ENCODE assay signal across 1 cellular context in the genomic region with DNA sequence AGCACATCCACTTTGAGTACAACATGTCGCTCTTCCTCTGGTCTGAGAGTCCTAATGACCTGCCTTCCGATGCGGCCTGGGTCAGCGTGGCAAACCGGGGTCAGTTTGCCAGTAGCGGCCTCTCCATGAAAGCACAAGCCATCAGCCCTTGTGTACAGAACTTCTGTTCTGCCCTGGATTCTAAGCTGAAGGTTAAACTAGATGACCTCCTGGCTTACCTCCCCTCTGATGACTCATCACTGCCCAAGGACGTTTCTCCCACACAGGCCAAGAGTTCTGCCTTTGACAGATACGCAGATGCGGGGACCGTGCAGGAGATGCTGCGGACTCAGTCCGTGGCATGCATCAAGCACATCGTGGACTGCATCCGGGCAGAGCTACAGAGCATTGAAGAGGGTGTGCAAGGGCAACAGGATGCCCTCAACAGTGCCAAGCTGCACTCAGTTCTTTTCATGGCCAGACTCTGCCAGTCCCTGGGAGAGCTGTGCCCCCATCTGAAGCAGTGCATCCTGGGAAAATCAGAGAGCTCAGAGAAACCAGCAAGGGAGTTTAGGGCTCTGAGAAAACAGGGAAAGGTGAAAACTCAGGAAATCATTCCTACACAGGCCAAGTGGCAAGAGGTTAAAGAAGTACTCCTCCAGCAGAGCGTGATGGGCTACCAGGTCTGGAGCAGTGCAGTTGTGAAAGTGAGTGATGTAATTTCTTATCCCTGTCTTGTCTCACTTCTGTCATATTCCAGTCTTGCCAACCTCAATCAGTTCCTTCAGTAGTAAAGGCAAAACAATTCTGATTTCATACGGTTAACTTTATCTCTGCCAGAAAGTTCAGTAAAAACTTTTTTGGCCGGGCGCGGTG.
TF ChIP-seq lines count a peak whose summit lies in the region.

No MANE protein-coding gene starts in this region.

TF ChIP-seq in HepG2, 621 proteins besides CTCF, POLR2A, EP300 and RAD21 (continued from another document and continues in another):
- TF ChIP-seq, protein P1, sequence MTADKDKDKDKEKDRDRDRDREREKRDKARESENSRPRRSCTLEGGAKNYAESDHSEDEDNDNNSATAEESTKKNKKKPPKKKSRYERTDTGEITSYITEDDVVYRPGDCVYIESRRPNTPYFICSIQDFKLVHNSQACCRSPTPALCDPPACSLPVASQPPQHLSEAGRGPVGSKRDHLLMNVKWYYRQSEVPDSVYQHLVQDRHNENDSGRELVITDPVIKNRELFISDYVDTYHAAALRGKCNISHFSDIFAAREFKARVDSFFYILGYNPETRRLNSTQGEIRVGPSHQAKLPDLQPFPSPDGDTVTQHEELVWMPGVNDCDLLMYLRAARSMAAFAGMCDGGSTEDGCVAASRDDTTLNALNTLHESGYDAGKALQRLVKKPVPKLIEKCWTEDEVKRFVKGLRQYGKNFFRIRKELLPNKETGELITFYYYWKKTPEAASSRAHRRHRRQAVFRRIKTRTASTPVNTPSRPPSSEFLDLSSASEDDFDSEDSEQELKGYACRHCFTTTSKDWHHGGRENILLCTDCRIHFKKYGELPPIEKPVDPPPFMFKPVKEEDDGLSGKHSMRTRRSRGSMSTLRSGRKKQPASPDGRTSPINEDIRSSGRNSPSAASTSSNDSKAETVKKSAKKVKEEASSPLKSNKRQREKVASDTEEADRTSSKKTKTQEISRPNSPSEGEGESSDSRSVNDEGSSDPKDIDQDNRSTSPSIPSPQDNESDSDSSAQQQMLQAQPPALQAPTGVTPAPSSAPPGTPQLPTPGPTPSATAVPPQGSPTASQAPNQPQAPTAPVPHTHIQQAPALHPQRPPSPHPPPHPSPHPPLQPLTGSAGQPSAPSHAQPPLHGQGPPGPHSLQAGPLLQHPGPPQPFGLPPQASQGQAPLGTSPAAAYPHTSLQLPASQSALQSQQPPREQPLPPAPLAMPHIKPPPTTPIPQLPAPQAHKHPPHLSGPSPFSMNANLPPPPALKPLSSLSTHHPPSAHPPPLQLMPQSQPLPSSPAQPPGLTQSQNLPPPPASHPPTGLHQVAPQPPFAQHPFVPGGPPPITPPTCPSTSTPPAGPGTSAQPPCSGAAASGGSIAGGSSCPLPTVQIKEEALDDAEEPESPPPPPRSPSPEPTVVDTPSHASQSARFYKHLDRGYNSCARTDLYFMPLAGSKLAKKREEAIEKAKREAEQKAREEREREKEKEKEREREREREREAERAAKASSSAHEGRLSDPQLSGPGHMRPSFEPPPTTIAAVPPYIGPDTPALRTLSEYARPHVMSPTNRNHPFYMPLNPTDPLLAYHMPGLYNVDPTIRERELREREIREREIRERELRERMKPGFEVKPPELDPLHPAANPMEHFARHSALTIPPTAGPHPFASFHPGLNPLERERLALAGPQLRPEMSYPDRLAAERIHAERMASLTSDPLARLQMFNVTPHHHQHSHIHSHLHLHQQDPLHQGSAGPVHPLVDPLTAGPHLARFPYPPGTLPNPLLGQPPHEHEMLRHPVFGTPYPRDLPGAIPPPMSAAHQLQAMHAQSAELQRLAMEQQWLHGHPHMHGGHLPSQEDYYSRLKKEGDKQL (CRISPR knock-in tag; IDR thresholded peaks at IDR 0.05; ENCODE audit: low read depth) = peak; percentile 64; the same call in 1 of the 2 replicates
- peak; percentile 83; the same call in 1 of the 2 replicates for TF ChIP-seq ZIK1 (CRISPR knock-in tag; IDR thresholded peaks at IDR 0.05; ENCODE audit: borderline replicate concordance, low read depth)
- no peak for TF ChIP-seq NR1H2 (CRISPR knock-in tag; IDR thresholded peaks at IDR 0.05; ENCODE audit: borderline replicate concordance, low read depth)
- peak; percentile 84 for TF ChIP-seq GFI1 (CRISPR knock-in tag; IDR thresholded peaks at IDR 0.05; ENCODE audit: borderline replicate concordance)
- TF ChIP-seq FOSL2 (CRISPR knock-in tag; IDR thresholded peaks at IDR 0.05) = peak; percentile 100
- no peak for TF ChIP-seq GABPA (IDR thresholded peaks at IDR 0.05; ENCODE audit: low read depth, low read length)
- peak; percentile 74 for TF ChIP-seq GABPA (CRISPR knock-in tag; IDR thresholded peaks at IDR 0.05; ENCODE audit: low read depth)
- TF ChIP-seq NPAS2 (CRISPR knock-in tag; IDR thresholded peaks at IDR 0.05; ENCODE audit: borderline replicate concordance) = no peak
- no peak for TF ChIP-seq ISX (CRISPR knock-in tag; conservative IDR thresholded peaks at IDR 0.05)
- no peak for TF ChIP-seq ZNF589 (CRISPR knock-in tag; conservative IDR thresholded peaks at IDR 0.05)
- TF ChIP-seq, protein P2, sequence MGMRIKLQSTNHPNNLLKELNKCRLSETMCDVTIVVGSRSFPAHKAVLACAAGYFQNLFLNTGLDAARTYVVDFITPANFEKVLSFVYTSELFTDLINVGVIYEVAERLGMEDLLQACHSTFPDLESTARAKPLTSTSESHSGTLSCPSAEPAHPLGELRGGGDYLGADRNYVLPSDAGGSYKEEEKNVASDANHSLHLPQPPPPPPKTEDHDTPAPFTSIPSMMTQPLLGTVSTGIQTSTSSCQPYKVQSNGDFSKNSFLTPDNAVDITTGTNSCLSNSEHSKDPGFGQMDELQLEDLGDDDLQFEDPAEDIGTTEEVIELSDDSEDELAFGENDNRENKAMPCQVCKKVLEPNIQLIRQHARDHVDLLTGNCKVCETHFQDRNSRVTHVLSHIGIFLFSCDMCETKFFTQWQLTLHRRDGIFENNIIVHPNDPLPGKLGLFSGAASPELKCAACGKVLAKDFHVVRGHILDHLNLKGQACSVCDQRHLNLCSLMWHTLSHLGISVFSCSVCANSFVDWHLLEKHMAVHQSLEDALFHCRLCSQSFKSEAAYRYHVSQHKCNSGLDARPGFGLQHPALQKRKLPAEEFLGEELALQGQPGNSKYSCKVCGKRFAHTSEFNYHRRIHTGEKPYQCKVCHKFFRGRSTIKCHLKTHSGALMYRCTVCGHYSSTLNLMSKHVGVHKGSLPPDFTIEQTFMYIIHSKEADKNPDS (CRISPR knock-in tag; IDR thresholded peaks at IDR 0.05) = peak; percentile 75
- TF ChIP-seq, protein P3, sequence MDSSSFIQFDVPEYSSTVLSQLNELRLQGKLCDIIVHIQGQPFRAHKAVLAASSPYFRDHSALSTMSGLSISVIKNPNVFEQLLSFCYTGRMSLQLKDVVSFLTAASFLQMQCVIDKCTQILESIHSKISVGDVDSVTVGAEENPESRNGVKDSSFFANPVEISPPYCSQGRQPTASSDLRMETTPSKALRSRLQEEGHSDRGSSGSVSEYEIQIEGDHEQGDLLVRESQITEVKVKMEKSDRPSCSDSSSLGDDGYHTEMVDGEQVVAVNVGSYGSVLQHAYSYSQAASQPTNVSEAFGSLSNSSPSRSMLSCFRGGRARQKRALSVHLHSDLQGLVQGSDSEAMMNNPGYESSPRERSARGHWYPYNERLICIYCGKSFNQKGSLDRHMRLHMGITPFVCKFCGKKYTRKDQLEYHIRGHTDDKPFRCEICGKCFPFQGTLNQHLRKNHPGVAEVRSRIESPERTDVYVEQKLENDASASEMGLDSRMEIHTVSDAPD (CRISPR knock-in tag; IDR thresholded peaks at IDR 0.05) = peak; percentile 98
- TF ChIP-seq U2AF2 (IDR thresholded peaks at IDR 0.05; ENCODE audit: low read depth, low read length) = no peak
- peak; percentile 55; the same call in 1 of the 2 replicates for TF ChIP-seq ZNF460 (CRISPR knock-in tag; IDR thresholded peaks at IDR 0.05; ENCODE audit: borderline replicate concordance)
- TF ChIP-seq ZBTB20 (CRISPR knock-in tag; IDR thresholded peaks at IDR 0.05; ENCODE audit: borderline replicate concordance, low read depth) = peak; percentile 92
- no peak for TF ChIP-seq MED8 (CRISPR knock-in tag; IDR thresholded peaks at IDR 0.05; ENCODE audit: insufficient replicate concordance)
- no peak for TF ChIP-seq ZBTB1 (CRISPR knock-in tag; IDR thresholded peaks at IDR 0.05; ENCODE audit: borderline replicate concordance)
- TF ChIP-seq ZNF782 (CRISPR knock-in tag; IDR thresholded peaks at IDR 0.05; ENCODE audit: borderline replicate concordance) = no peak; the same call in 1 of the 2 replicates
- no peak; the same call in 1 of the 2 replicates for TF ChIP-seq ZNF3 (CRISPR knock-in tag; IDR thresholded peaks at IDR 0.05)
- TF ChIP-seq, protein P4, sequence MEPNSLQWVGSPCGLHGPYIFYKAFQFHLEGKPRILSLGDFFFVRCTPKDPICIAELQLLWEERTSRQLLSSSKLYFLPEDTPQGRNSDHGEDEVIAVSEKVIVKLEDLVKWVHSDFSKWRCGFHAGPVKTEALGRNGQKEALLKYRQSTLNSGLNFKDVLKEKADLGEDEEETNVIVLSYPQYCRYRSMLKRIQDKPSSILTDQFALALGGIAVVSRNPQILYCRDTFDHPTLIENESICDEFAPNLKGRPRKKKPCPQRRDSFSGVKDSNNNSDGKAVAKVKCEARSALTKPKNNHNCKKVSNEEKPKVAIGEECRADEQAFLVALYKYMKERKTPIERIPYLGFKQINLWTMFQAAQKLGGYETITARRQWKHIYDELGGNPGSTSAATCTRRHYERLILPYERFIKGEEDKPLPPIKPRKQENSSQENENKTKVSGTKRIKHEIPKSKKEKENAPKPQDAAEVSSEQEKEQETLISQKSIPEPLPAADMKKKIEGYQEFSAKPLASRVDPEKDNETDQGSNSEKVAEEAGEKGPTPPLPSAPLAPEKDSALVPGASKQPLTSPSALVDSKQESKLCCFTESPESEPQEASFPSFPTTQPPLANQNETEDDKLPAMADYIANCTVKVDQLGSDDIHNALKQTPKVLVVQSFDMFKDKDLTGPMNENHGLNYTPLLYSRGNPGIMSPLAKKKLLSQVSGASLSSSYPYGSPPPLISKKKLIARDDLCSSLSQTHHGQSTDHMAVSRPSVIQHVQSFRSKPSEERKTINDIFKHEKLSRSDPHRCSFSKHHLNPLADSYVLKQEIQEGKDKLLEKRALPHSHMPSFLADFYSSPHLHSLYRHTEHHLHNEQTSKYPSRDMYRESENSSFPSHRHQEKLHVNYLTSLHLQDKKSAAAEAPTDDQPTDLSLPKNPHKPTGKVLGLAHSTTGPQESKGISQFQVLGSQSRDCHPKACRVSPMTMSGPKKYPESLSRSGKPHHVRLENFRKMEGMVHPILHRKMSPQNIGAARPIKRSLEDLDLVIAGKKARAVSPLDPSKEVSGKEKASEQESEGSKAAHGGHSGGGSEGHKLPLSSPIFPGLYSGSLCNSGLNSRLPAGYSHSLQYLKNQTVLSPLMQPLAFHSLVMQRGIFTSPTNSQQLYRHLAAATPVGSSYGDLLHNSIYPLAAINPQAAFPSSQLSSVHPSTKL (CRISPR knock-in tag; IDR thresholded peaks at IDR 0.05) = peak; percentile 97
- TF ChIP-seq ZNF644 (CRISPR knock-in tag; IDR thresholded peaks at IDR 0.05; ENCODE audit: low read depth) = peak; percentile 98
- 0 out of 2 replicates have a peak, but pooled peaks have one; percentile 46 for TF ChIP-seq ZNF616 (CRISPR knock-in tag; IDR thresholded peaks at IDR 0.05; ENCODE audit: low read depth)
- TF ChIP-seq RBM39 (IDR thresholded peaks at IDR 0.05; ENCODE audit: low read depth, low read length, poor library complexity, severe bottlenecking) = no peak
- TF ChIP-seq HOXA9 (CRISPR knock-in tag; IDR thresholded peaks at IDR 0.05; ENCODE audit: borderline replicate concordance) = no peak
- peak; percentile 90 for TF ChIP-seq POGZ (CRISPR knock-in tag; IDR thresholded peaks at IDR 0.05)
- TF ChIP-seq ZNF709 (CRISPR knock-in tag; IDR thresholded peaks at IDR 0.05) = 0 out of 2 replicates have a peak, but pooled peaks have one; percentile 10
- TF ChIP-seq, protein P5, sequence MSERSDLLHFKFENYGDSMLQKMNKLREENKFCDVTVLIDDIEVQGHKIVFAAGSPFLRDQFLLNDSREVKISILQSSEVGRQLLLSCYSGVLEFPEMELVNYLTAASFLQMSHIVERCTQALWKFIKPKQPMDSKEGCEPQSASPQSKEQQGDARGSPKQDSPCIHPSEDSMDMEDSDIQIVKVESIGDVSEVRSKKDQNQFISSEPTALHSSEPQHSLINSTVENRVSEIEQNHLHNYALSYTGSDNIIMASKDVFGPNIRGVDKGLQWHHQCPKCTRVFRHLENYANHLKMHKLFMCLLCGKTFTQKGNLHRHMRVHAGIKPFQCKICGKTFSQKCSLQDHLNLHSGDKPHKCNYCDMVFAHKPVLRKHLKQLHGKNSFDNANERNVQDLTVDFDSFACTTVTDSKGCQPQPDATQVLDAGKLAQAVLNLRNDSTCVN (CRISPR knock-in tag; IDR thresholded peaks at IDR 0.05; ENCODE audit: borderline replicate concordance) = peak; percentile 49; the same call in 1 of the 2 replicates
- TF ChIP-seq SRF (IDR thresholded peaks at IDR 0.05; ENCODE audit: low read depth, low read length) = no peak
- TF ChIP-seq, protein P6, sequence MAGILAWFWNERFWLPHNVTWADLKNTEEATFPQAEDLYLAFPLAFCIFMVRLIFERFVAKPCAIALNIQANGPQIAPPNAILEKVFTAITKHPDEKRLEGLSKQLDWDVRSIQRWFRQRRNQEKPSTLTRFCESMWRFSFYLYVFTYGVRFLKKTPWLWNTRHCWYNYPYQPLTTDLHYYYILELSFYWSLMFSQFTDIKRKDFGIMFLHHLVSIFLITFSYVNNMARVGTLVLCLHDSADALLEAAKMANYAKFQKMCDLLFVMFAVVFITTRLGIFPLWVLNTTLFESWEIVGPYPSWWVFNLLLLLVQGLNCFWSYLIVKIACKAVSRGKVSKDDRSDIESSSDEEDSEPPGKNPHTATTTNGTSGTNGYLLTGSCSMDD (CRISPR knock-in tag; IDR thresholded peaks at IDR 0.05) = no peak
- TF ChIP-seq ISL2 (CRISPR knock-in tag; IDR thresholded peaks at IDR 0.05) = peak; percentile 94
- peak; percentile 52; the same call in 1 of the 2 replicates for TF ChIP-seq ZNF564 (CRISPR knock-in tag; IDR thresholded peaks at IDR 0.05)
- TF ChIP-seq MTA3 (CRISPR knock-in tag; IDR thresholded peaks at IDR 0.05) = no peak
- TF ChIP-seq, protein P7, sequence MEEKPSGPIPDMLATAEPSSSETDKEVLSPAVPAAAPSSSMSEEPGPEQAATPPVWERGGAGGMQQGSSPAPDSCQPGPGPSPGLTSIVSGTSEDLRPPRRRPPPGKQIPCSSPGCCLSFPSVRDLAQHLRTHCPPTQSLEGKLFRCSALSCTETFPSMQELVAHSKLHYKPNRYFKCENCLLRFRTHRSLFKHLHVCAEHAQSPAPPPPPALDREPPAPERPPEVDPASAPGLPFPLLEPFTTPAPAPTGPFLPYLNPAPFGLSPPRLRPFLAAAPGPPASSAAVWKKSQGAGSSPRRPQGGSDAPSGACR (CRISPR knock-in tag; IDR thresholded peaks at IDR 0.05) = peak; percentile 93; the same call in 1 of the 2 replicates
- peak; percentile 79 for TF ChIP-seq ZSCAN31 (CRISPR knock-in tag; IDR thresholded peaks at IDR 0.05; ENCODE audit: low read depth)
- peak; percentile 84 for TF ChIP-seq KDM2A (CRISPR knock-in tag; IDR thresholded peaks at IDR 0.05; ENCODE audit: borderline replicate concordance, low read depth)
- TF ChIP-seq, protein P8, sequence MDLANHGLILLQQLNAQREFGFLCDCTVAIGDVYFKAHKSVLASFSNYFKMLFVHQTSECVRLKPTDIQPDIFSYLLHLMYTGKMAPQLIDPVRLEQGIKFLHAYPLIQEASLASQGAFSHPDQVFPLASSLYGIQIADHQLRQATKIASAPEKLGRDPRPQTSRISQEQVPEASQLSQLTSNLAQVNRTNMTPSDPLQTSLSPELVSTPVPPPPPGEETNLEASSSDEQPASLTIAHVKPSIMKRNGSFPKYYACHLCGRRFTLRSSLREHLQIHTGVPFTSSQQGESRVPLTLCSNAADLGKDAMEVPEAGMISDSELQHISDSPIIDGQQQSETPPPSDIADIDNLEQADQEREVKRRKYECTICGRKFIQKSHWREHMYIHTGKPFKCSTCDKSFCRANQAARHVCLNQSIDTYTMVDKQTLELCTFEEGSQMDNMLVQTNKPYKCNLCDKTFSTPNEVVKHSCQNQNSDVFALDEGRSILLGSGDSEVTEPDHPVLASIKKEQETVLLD (CRISPR knock-in tag; IDR thresholded peaks at IDR 0.05; ENCODE audit: low read depth) = no peak
- TF ChIP-seq CBFB (CRISPR knock-in tag; IDR thresholded peaks at IDR 0.05) = peak; percentile 60; the same call in 1 of the 2 replicates
- TF ChIP-seq ZZZ3 (CRISPR knock-in tag; IDR thresholded peaks at IDR 0.05; ENCODE audit: borderline replicate concordance) = no peak
- 0 out of 2 replicates have a peak, but pooled peaks have one; percentile 81 for TF ChIP-seq ZNF713 (CRISPR knock-in tag; IDR thresholded peaks at IDR 0.05)
- TF ChIP-seq ZNF629 (CRISPR knock-in tag; conservative IDR thresholded peaks at IDR 0.05) = peak; percentile 35; the same call in 1 of the 2 replicates
- no peak for TF ChIP-seq TAF15 (IDR thresholded peaks at IDR 0.05; ENCODE audit: low read depth, low read length, poor library complexity, severe bottlenecking)
